In genomic region chr17:62780273-62780672, GRCh38 we compare ENCODE assay signal across 14 cellular contexts. TPM values are rescaled to one million over a fixed set of nuclear protein-coding genes. Genes with fewer than 3 reads are reported as not detected.
DNase-seq lines count a peak whose midpoint lies in the region; ATAC-seq and TF ChIP-seq lines count a peak whose summit lies in the region.
"Had no signal": no experiment of that assay in that cellular context is flagged by ENCODE, and none has a peak within 500 bp of the region (broad histone marks: within the 10 kb centered on the region; RNA-seq: fewer than 3 reads in every experiment).

No MANE protein-coding gene starts in this region.

- WGBS in suprapubic skin: 54% methylated on average over 7 of the region's 7 CpGs

- H3K27ac ChIP-seq in suprapubic skin: peak overlapping the region; percentile 73
- H3K27ac ChIP-seq: SJCRH30 had no signal

- CTCF ChIA-PET in activated naive CD4-positive, alpha-beta T cell treated with anti-CD3 and anti-CD28 coated beads, Interleukin-2, amount 10 ng/mL, durations not matched to agents 7 days and 5 days (lab: Charles Lee): no interaction called here

- no peaks in the 10 kb centered on the region; the same call in 1 of the 2 replicates for H3K27me3 Mint-ChIP-seq in HFFc6 (ENCODE audit: insufficient read depth)
- peaks cover 5% of the 10 kb centered on the region for H3K27me3 Mint-ChIP-seq in activated naive CD4-positive, alpha-beta T cell treated with anti-CD3 and anti-CD28 coated beads, Interleukin-2, amount 10 ng/mL, durations not matched to agents 7 days and 5 days

- H3K36me3 Mint-ChIP-seq in HFFc6 (ENCODE audit: low read depth): peaks cover 29% of the 10 kb centered on the region
- H3K36me3 Mint-ChIP-seq in activated naive CD4-positive, alpha-beta T cell treated with anti-CD3 and anti-CD28 coated beads, Interleukin-2, amount 10 ng/mL, durations not matched to agents 7 days and 5 days: no peaks in the 10 kb centered on the region

- H3K4me3 Mint-ChIP-seq in HFFc6: no peak overlapping the region
- no peak overlapping the region for H3K4me3 Mint-ChIP-seq in activated naive CD4-positive, alpha-beta T cell treated with anti-CD3 and anti-CD28 coated beads, Interleukin-2, amount 10 ng/mL, durations not matched to agents 7 days and 5 days
- H3K4me3 Mint-ChIP-seq: stimulated activated naive CD8-positive, alpha-beta T cell treated with anti-CD3 and anti-CD28 coated beads, Interleukin-15, Interleukin-2, amounts not matched to agents 100 ng/mL and 50 ng/mL, for 24 hours had no signal

- TF ChIP-seq POLR2A in suprapubic skin (IDR thresholded peaks at IDR 0.05): no peak

- no peaks in the 10 kb centered on the region for H3K9me3 ChIP-seq in suprapubic skin

- DNase-seq in HFFc6: no peak
- peak; percentile 58 to 74 for DNase-seq in NCI-H526 (lab: John Stamatoyannopoulos, UW)
- peak; percentile 40 for DNase-seq in left ventricle myocardium superior
- peak in 1 of 2 donors; percentile 24 for DNase-seq in suprapubic skin (ENCODE audit: low spot score in 2 of 2)
- DNase-seq in activated naive CD4-positive, alpha-beta T cell treated with anti-CD3 and anti-CD28 coated beads, Interleukin-2, amount 10 ng/mL, durations not matched to agents 7 days and 5 days: no peak
- DNase-seq in activated CD8-positive, alpha-beta memory T cell treated with anti-CD3 and anti-CD28 coated beads for 24 hours: no peak
- DNase-seq: mesendoderm; NCI-H2227 treated with DMSO at 0.1 percent for 48 hours; stimulated activated CD4-positive, alpha-beta T cell treated with anti-CD3 and anti-CD28 coated beads, Interleukin-4, amount 100 ng/mL, for 4 hours had no signal

- H3K27ac Mint-ChIP-seq in HFFc6: peak overlapping the region; percentile 73
- H3K27ac Mint-ChIP-seq in activated naive CD4-positive, alpha-beta T cell treated with anti-CD3 and anti-CD28 coated beads, Interleukin-2, amount 10 ng/mL, durations not matched to agents 7 days and 5 days: no peak overlapping the region
- H3K27ac Mint-ChIP-seq: stimulated activated naive CD8-positive, alpha-beta T cell treated with anti-CD3 and anti-CD28 coated beads, Interleukin-15, Interleukin-2, amounts not matched to agents 100 ng/mL and 50 ng/mL, for 24 hours had no signal

- H3K4me1 ChIP-seq in suprapubic skin: peaks cover 29% of the 10 kb centered on the region

- H3K36me3 ChIP-seq in suprapubic skin: no peaks in the 10 kb centered on the region
- H3K36me3 ChIP-seq: SJCRH30 had no signal

- H3K9me3 Mint-ChIP-seq in HFFc6: peaks cover 9% of the 10 kb centered on the region
- H3K9me3 Mint-ChIP-seq in activated naive CD4-positive, alpha-beta T cell treated with anti-CD3 and anti-CD28 coated beads, Interleukin-2, amount 10 ng/mL, durations not matched to agents 7 days and 5 days: no peaks in the 10 kb centered on the region

- no peak for TF ChIP-seq EP300 in suprapubic skin (IDR thresholded peaks at IDR 0.05)

- H3K27me3 ChIP-seq in suprapubic skin: peaks cover 4% of the 10 kb centered on the region
- H3K27me3 ChIP-seq: SJCRH30 had no signal

- TF ChIP-seq CTCF in HFFc6 (IDR thresholded peaks at IDR 0.05) (no peak; the same call in 1 of the 2 replicates), suprapubic skin (IDR thresholded peaks at IDR 0.05) (peak in 1 of 2 donors; percentile 7)

- intact Hi-C loops in left ventricle myocardium superior (cut with micrococcal nuclease): no loop called here

- peaks cover 52% of the 10 kb centered on the region for H3K4me1 Mint-ChIP-seq in HFFc6 (ENCODE audit: low read depth)
- H3K4me1 Mint-ChIP-seq in activated naive CD4-positive, alpha-beta T cell treated with anti-CD3 and anti-CD28 coated beads, Interleukin-2, amount 10 ng/mL, durations not matched to agents 7 days and 5 days: no peaks in the 10 kb centered on the region

- ATAC-seq in left ventricle myocardium superior (peak; percentile 79), HG03460 (IDR thresholded peaks at IDR 0.05; ENCODE audit: unreplicated experiment) (no peak)

- no peak overlapping the region for H3K4me3 ChIP-seq in suprapubic skin
- H3K4me3 ChIP-seq: SJCRH30 had no signal

RNA-seq across cellular contexts. Expression of gene MARCHF10, which starts 27.8 kb away (rescaled TPM):
- total RNA-seq in HFFc6 (2021; fragmentation: NEBNext Ultra II Directional; extraction: Animal tissue kit (Norgen Biotek cat#: 25700)): 1 to 10 TPM in 2 of 6 experiments, under 1 TPM in 4; 0.46 to 1.5 (median 0.89) TPM
- not detected for total RNA-seq in left ventricle myocardium superior
- total RNA-seq in suprapubic skin: not detected
- total RNA-seq: glomerular endothelial cell, posterior vena cava, SJCRH30 had no signal

Comparison
In these comparisons a context has a peak if more than half of its experiments do, and no peak if none do; other contexts are left out.
1. DNase-seq: peak in NCI-H526 (2 of 2) and left ventricle myocardium superior (single experiment); none in HFFc6 (single experiment), activated naive CD4-positive, alpha-beta T cell treated with anti-CD3 and anti-CD28 coated beads, Interleukin-2, amount 10 ng/mL, durations not matched to agents 7 days and 5 days (single experiment) and activated CD8-positive, alpha-beta memory T cell treated with anti-CD3 and anti-CD28 coated beads for 24 hours (single experiment).